25 cellular contexts compared by ENCODE assay signal in genomic region chr11:85704967-85705366, GRCh38. TPM values are rescaled to one million over a fixed set of nuclear protein-coding genes. Genes with fewer than 3 reads are reported as not detected.
A peak's percentile ranks its signal among the peaks of the same experiment; 100 is the strongest.
DNase-seq lines count a peak whose midpoint lies in the region; ATAC-seq, FAIRE-seq and TF ChIP-seq lines count a peak whose summit lies in the region.
"Had no signal": no experiment of that assay in that cellular context is flagged by ENCODE, and none has a peak within 500 bp of the region (broad histone marks: within the 10 kb centered on the region; RNA-seq: fewer than 3 reads in every experiment).

No MANE protein-coding gene starts in this region.

- H3K36me3 Mint-ChIP-seq in activated T-cell treated with anti-CD3 and anti-CD28 coated beads, Interleukin-2, amount 50 U/mL, for 72 hours (ENCODE audit: insufficient read depth in 2 of 2) = peaks cover 0 to 1% of the 10 kb centered on the region in 2 donors
- peaks cover 4% of the 10 kb centered on the region for H3K36me3 Mint-ChIP-seq in activated T-cell treated with anti-CD3 and anti-CD28 coated beads, Interleukin-2, amount 50 U/mL, for 24 hours (ENCODE audit: low read depth)
- peaks cover 2% of the 10 kb centered on the region for H3K36me3 Mint-ChIP-seq in astrocyte (ENCODE audit: low read depth, unreplicated experiment)
- peaks cover 2% of the 10 kb centered on the region for H3K36me3 Mint-ChIP-seq in mesothelial cell of epicardium
- H3K36me3 Mint-ChIP-seq: CD4-positive, CD25-positive, alpha-beta regulatory T cell had no signal

- H3K4me2 ChIP-seq in astrocyte (ENCODE audit: low read length) = no peak overlapping the region
- H3K4me2 ChIP-seq: BLaER1, GM23338 had no signal

- no peaks in the 10 kb centered on the region for H4K20me1 ChIP-seq in astrocyte (ENCODE audit: insufficient read depth, low read length)
- H4K20me1 ChIP-seq: BLaER1 had no signal

- peak overlapping the region; percentile 63 for H3K27ac Mint-ChIP-seq in activated T-cell treated with anti-CD3 and anti-CD28 coated beads, Interleukin-2, amount 50 U/mL, for 72 hours
- H3K27ac Mint-ChIP-seq in activated T-cell treated with anti-CD3 and anti-CD28 coated beads, Interleukin-2, amount 50 U/mL, for 24 hours = no peak overlapping the region
- H3K27ac Mint-ChIP-seq in astrocyte (ENCODE audit: unreplicated experiment) (no peak overlapping the region), mesothelial cell of epicardium (peak overlapping the region; percentile 15)
- H3K27ac Mint-ChIP-seq: CD4-positive, CD25-positive, alpha-beta regulatory T cell; GM23338 had no signal

- no peak overlapping the region for H3K4me3 ChIP-seq in astrocyte (ENCODE audit: insufficient read depth, low read depth, low read length)
- H3K4me3 ChIP-seq in tibial artery = no peak overlapping the region
- H3K4me3 ChIP-seq: BLaER1, GM23338, HAP-1, Peyer's patch had no signal

- H3K27me3 ChIP-seq in astrocyte (ENCODE audit: insufficient read depth, low read length) = no peaks in the 10 kb centered on the region
- H3K27me3 ChIP-seq in tibial artery = no peaks in the 10 kb centered on the region
- H3K27me3 ChIP-seq: BLaER1, Peyer's patch had no signal

- H3K36me3 ChIP-seq in astrocyte (ENCODE audit: insufficient read depth, low read length) = no peaks in the 10 kb centered on the region
- H3K36me3 ChIP-seq in tibial artery = peaks cover 0 to 8% (median 3%) of the 10 kb centered on the region in 3 donors
- H3K36me3 ChIP-seq: BLaER1, HAP-1, Peyer's patch had no signal

- intact Hi-C loops in tibial artery (cut with DNase I; ENCODE audit: low total_unique reads) = no loop called here

- DNase-seq in activated T-cell treated with anti-CD3 and anti-CD28 coated beads, Interleukin-2, amount 50 U/mL, for 72 hours = no peak
- DNase-seq in activated T-cell treated with anti-CD3 and anti-CD28 coated beads, Interleukin-2, amount 50 U/mL, for 24 hours = no peak
- no peak for DNase-seq in astrocyte (ENCODE audit: low read depth)
- no peak for DNase-seq in mesothelial cell of epicardium (ENCODE audit: low spot score in 2 of 2, unreplicated experiment in 2 of 2)
- DNase-seq in tibial artery = no peak
- DNase-seq in stimulated activated naive CD8-positive, alpha-beta T cell treated with anti-CD3 and anti-CD28 coated beads, Interleukin-15, Interleukin-2, amounts not matched to agents 100 U/mL and 50 U/mL, for 24 hours = no peak
- DNase-seq: ACHN; CD4-positive, CD25-positive, alpha-beta regulatory T cell; KBM-7; MV-4-11; NCI-H1105 treated with DMSO at 0.1 percent for 48 hours; NCI-H2029; NCI-H446 treated with DMSO at 0.1 percent for 48 hours; NCI-H526; Peyer's patch; SHP77 treated with DMSO at 0.1 percent for 48 hours had no signal

- H3K9ac ChIP-seq in astrocyte (ENCODE audit: low read length) = no peak overlapping the region
- H3K9ac ChIP-seq: BLaER1 had no signal

- H2AFZ ChIP-seq in astrocyte (ENCODE audit: low read depth, low read length) = no peak overlapping the region
- H2AFZ ChIP-seq: GM23338 had no signal

- ATAC-seq in activated T-cell treated with anti-CD3 and anti-CD28 coated beads, Interleukin-2, amount 50 U/mL, for 72 hours (replicated peaks in 1 of 2) = no peak
- ATAC-seq in HG03521 (IDR thresholded peaks at IDR 0.05; ENCODE audit: unreplicated experiment) (no peak), GM18498 (IDR thresholded peaks at IDR 0.05; ENCODE audit: unreplicated experiment) (no peak)
- no peak for ATAC-seq in stimulated activated naive CD8-positive, alpha-beta T cell treated with anti-CD3 and anti-CD28 coated beads, Interleukin-15, Interleukin-2, amounts not matched to agents 100 U/mL and 50 U/mL, for 24 hours
- ATAC-seq: GM23338 had no signal

- H3K4me1 Mint-ChIP-seq in activated T-cell treated with anti-CD3 and anti-CD28 coated beads, Interleukin-2, amount 50 U/mL, for 72 hours (ENCODE audit: low read depth) = peaks cover 9% of the 10 kb centered on the region
- H3K4me1 Mint-ChIP-seq in activated T-cell treated with anti-CD3 and anti-CD28 coated beads, Interleukin-2, amount 50 U/mL, for 24 hours (ENCODE audit: low read depth) = peaks cover 11% of the 10 kb centered on the region
- H3K4me1 Mint-ChIP-seq in astrocyte (ENCODE audit: low read depth, unreplicated experiment) (peaks cover 5% of the 10 kb centered on the region), mesothelial cell of epicardium (peaks cover 29% of the 10 kb centered on the region)

- H3K79me2 ChIP-seq in astrocyte (ENCODE audit: insufficient read depth, low read length) = no peaks in the 10 kb centered on the region

- H3K9me3 Mint-ChIP-seq in activated T-cell treated with anti-CD3 and anti-CD28 coated beads, Interleukin-2, amount 50 U/mL, for 72 hours = no peaks in the 10 kb centered on the region
- no peaks in the 10 kb centered on the region for H3K9me3 Mint-ChIP-seq in activated T-cell treated with anti-CD3 and anti-CD28 coated beads, Interleukin-2, amount 50 U/mL, for 24 hours
- no peaks in the 10 kb centered on the region for H3K9me3 Mint-ChIP-seq in astrocyte (ENCODE audit: unreplicated experiment)
- peaks cover 15% of the 10 kb centered on the region for H3K9me3 Mint-ChIP-seq in mesothelial cell of epicardium
- H3K9me3 Mint-ChIP-seq: GM23338 had no signal

- TF ChIP-seq CTCF in astrocyte (IDR thresholded peaks at IDR 0.05; ENCODE audit: insufficient read depth, low read depth, low read length) (no peak), mesothelial cell of epicardium (IDR thresholded peaks at IDR 0.05; ENCODE audit: unreplicated experiment) (no peak), tibial artery (IDR thresholded peaks at IDR 0.05) (no peak)

- peak; percentile 64 for FAIRE-seq in astrocyte (lab: Jason Lieb, UNC)
- FAIRE-seq: D721Med had no signal

- H3K27me3 Mint-ChIP-seq in activated T-cell treated with anti-CD3 and anti-CD28 coated beads, Interleukin-2, amount 50 U/mL, for 72 hours (ENCODE audit: low read depth) = no peaks in the 10 kb centered on the region
- no peaks in the 10 kb centered on the region for H3K27me3 Mint-ChIP-seq in activated T-cell treated with anti-CD3 and anti-CD28 coated beads, Interleukin-2, amount 50 U/mL, for 24 hours
- H3K27me3 Mint-ChIP-seq in astrocyte (ENCODE audit: low read depth, unreplicated experiment) = no peaks in the 10 kb centered on the region
- H3K27me3 Mint-ChIP-seq in mesothelial cell of epicardium (ENCODE audit: low read depth) = no peaks in the 10 kb centered on the region

- H3K27ac ChIP-seq in astrocyte (ENCODE audit: low read depth, low read length) (no peak overlapping the region), tibial artery (peak overlapping the region; percentile 51 to 60)
- H3K27ac ChIP-seq: 22Rv1, BLaER1, HL-60, Peyer's patch had no signal

- H3K4me3 Mint-ChIP-seq in activated T-cell treated with anti-CD3 and anti-CD28 coated beads, Interleukin-2, amount 50 U/mL, for 72 hours = no peak overlapping the region
- no peak overlapping the region for H3K4me3 Mint-ChIP-seq in activated T-cell treated with anti-CD3 and anti-CD28 coated beads, Interleukin-2, amount 50 U/mL, for 24 hours
- H3K4me3 Mint-ChIP-seq in astrocyte (ENCODE audit: unreplicated experiment) (no peak overlapping the region), mesothelial cell of epicardium (no peak overlapping the region)
- H3K4me3 Mint-ChIP-seq: CD4-positive, CD25-positive, alpha-beta regulatory T cell; GM23338 had no signal

- no peaks in the 10 kb centered on the region for H3K4me1 ChIP-seq in astrocyte (ENCODE audit: insufficient read depth, low read length)
- H3K4me1 ChIP-seq in tibial artery = peaks cover 0 to 16% (median 3%) of the 10 kb centered on the region in 4 donors
- H3K4me1 ChIP-seq: HAP-1 had no signal

- H3K9me3 ChIP-seq in astrocyte (ENCODE audit: insufficient read depth, low read depth, low read length) = no peaks in the 10 kb centered on the region
- no peaks in the 10 kb centered on the region for H3K9me3 ChIP-seq in tibial artery
- H3K9me3 ChIP-seq: BLaER1, HAP-1, Peyer's patch had no signal

RNA-seq across cellular contexts. Expression of gene CCDC89, which starts 19.0 kb away (rescaled TPM):
- under 1 TPM; 0.22 to 0.90 TPM for total RNA-seq in activated T-cell treated with anti-CD3 and anti-CD28 coated beads, Interleukin-2, amount 50 U/mL, for 72 hours
- total RNA-seq in astrocyte = 0.26 and 0.30 TPM in 2 replicates
- 1.3 to 2.7 TPM (median 1.5 TPM) in 3 replicates for total RNA-seq in mesothelial cell of epicardium
- total RNA-seq: CD4-positive, CD25-positive, alpha-beta regulatory T cell; MCF 10A had no signal

RNA-seq across cellular contexts. Expression of gene CREBZF, which starts 40.0 kb away (rescaled TPM):
- total RNA-seq in activated T-cell treated with anti-CD3 and anti-CD28 coated beads, Interleukin-2, amount 50 U/mL, for 72 hours = 10 to 100 TPM; 52.9 to 56.0 TPM
- total RNA-seq in astrocyte (28.6 and 31.0 TPM in 2 replicates), mesothelial cell of epicardium (77.2 to 77.8 TPM (median 77.2 TPM) in 3 replicates)

RNA-seq across cellular contexts. Expression of gene TMEM126A, which starts 57.2 kb away (rescaled TPM):
- total RNA-seq in activated T-cell treated with anti-CD3 and anti-CD28 coated beads, Interleukin-2, amount 50 U/mL, for 72 hours = 10 to 100 TPM; 38.6 to 42.5 TPM
- total RNA-seq in astrocyte (45.3 and 47.2 TPM in 2 replicates), mesothelial cell of epicardium (21.0 to 21.4 TPM (median 21.2 TPM) in 3 replicates)

Comparison
In these comparisons a context has a peak if more than half of its experiments do, and no peak if none do; other contexts are left out.
1. H3K27ac Mint-ChIP-seq: peak in activated T-cell treated with anti-CD3 and anti-CD28 coated beads, Interleukin-2, amount 50 U/mL, for 72 hours (single experiment) and mesothelial cell of epicardium (single experiment); none in activated T-cell treated with anti-CD3 and anti-CD28 coated beads, Interleukin-2, amount 50 U/mL, for 24 hours (single experiment) and astrocyte (single experiment).